26 cellular contexts compared by ENCODE assay signal in the genomic region with DNA sequence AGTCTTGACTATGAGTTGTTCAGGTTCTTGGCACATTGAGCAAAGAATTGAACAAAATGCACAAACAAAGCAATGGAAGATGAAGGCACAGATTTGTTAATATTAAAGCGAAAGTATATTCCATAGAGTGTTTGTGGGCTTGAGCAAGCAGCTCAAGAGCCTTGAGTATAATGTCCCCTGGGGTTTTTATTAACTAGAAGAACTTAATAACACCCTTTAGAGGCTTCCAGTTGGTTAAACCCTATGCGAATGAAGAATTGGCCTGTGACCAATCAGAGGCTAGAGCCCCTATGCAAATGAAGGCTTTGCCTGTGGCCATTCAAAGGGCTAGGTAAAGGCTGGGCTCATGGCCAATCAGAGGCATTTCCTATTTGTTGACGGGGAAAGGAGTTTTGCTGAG.
"Had no signal": no experiment of that assay in that cellular context is flagged by ENCODE, and none has a peak within 500 bp of the region (broad histone marks: within the 10 kb centered on the region; RNA-seq: fewer than 3 reads in every experiment).

No MANE protein-coding gene starts in this region.

- H3K9me3 ChIP-seq: heart left ventricle, pancreas, prostate gland, suprapubic skin, tibial nerve, vagina had no signal

- H3K4me3 ChIP-seq: heart left ventricle, pancreas, prostate gland, skin epidermis, suprapubic skin, tibial nerve, vagina had no signal

- H3K4me3 Mint-ChIP-seq: immature natural killer cell; memory B cell; naive thymus-derived CD8-positive, alpha-beta T cell; nephron; neural crest cell; stimulated activated naive B cell treated with anti-CD40 and anti-IgM and Interleukin-4, amounts not matched to agents 10 μg/mL and 1 μg/mL and 100 μg/mL, for 72 hours; stimulated activated naive CD8-positive, alpha-beta T cell treated with anti-CD3 and anti-CD28 coated beads, Interleukin-15, Interleukin-2, amounts not matched to agents 100 ng/mL and 50 ng/mL, for 24 hours; type B pancreatic cell had no signal

- H3K4me1 ChIP-seq: pancreas, prostate gland, tibial nerve, vagina had no signal

- ATAC-seq: heart left ventricle; left lobe of liver; naive thymus-derived CD8-positive, alpha-beta T cell; pancreas; right cardiac atrium; sciatic nerve; stimulated activated naive B cell treated with anti-CD40 and anti-IgM and Interleukin-4, amounts not matched to agents 10 μg/mL and 1 μg/mL and 100 μg/mL, for 72 hours had no signal

- H3K27me3 Mint-ChIP-seq: memory B cell, type B pancreatic cell had no signal

- H3K36me3 ChIP-seq: heart left ventricle, pancreas, prostate gland, suprapubic skin, tibial nerve, vagina had no signal

- H3K36me3 Mint-ChIP-seq: immature natural killer cell; memory B cell; naive thymus-derived CD8-positive, alpha-beta T cell; stimulated activated naive B cell treated with anti-CD40 and anti-IgM and Interleukin-4, amounts not matched to agents 10 μg/mL and 1 μg/mL and 100 μg/mL, for 72 hours; type B pancreatic cell had no signal

- H3K27me3 ChIP-seq: heart left ventricle, pancreas, suprapubic skin, tibial nerve, vagina had no signal

- H3K27ac ChIP-seq: heart left ventricle, pancreas, prostate gland, skin epidermis, suprapubic skin, tibial nerve, vagina had no signal

- H3K9me3 Mint-ChIP-seq: immature natural killer cell; memory B cell; naive thymus-derived CD8-positive, alpha-beta T cell; nephron; neural crest cell; stimulated activated naive B cell treated with anti-CD40 and anti-IgM and Interleukin-4, amounts not matched to agents 10 μg/mL and 1 μg/mL and 100 μg/mL, for 72 hours; stimulated activated naive CD8-positive, alpha-beta T cell treated with anti-CD3 and anti-CD28 coated beads, Interleukin-15, Interleukin-2, amounts not matched to agents 100 ng/mL and 50 ng/mL, for 24 hours; type B pancreatic cell had no signal

- H3K4me1 Mint-ChIP-seq: neural crest cell had no signal

- H3K27ac Mint-ChIP-seq: immature natural killer cell; memory B cell; naive thymus-derived CD8-positive, alpha-beta T cell; nephron; stimulated activated naive B cell treated with anti-CD40 and anti-IgM and Interleukin-4, amounts not matched to agents 10 μg/mL and 1 μg/mL and 100 μg/mL, for 72 hours; stimulated activated naive CD8-positive, alpha-beta T cell treated with anti-CD3 and anti-CD28 coated beads, Interleukin-15, Interleukin-2, amounts not matched to agents 100 ng/mL and 50 ng/mL, for 24 hours; type B pancreatic cell had no signal

- DNase-seq: heart left ventricle; hypothalamus; immature natural killer cell; naive thymus-derived CD8-positive, alpha-beta T cell; nucleus accumbens; pancreas; posterior cingulate gyrus; retina; right cardiac atrium; stimulated activated CD4-positive, alpha-beta T cell treated with anti-CD3 and anti-CD28 coated beads, Interleukin-12 subunit alpha, Interleukin-12 subunit beta, amount 100 ng/mL, for 4 hours; stimulated activated CD4-positive, alpha-beta T cell treated with anti-CD3 and anti-CD28 coated beads, Interleukin-15, amount 100 ng/mL, for 24 hours; stimulated activated CD4-positive, alpha-beta T cell treated with anti-CD3 and anti-CD28 coated beads, Interleukin-2, amount 100 ng/mL, for 24 hours; stimulated activated CD4-positive, alpha-beta T cell treated with anti-CD3 and anti-CD28 coated beads, Interleukin-4, amount 100 ng/mL, for 1 hour; stimulated activated naive B cell treated with anti-CD40 and anti-IgM and Interleukin-4, amounts not matched to agents 10 μg/mL and 1 μg/mL and 100 μg/mL, for 72 hours had no signal
